ENCODE assay signal across 15 cellular contexts in the genomic region with DNA sequence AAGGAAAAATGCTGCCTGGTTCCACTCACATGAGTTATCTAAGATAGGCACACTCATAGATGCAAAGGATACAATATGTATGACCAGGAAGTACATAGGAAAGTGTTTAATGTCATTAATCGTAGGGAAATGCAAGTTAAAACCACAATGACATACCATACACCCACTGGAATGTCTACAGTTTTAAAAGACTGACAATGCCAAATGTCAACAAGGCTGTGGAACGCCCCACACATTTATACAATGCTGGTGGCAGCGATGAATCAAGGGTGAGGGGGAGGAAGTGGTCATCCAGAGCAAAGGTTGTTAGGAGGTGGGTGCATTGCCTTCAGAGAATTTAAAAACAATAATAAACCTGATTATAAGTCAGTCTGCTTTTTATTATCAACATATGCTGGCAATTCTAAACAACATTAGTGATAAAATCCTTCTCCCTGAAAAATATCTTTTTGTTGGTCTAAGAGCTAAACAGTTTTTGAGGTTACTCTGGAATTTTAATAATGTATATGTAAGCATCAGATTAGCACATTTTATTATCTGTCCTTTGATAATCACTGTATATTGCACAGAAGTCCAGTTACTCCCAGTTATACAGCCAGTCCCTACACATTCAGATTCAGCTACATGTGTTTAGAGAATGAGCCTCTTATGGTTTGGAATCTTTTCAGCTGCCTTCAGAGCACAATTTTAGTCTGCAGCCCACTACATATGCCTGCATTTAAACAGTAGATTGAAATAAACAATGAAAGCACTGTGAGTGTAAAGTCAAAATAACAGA.
DNase-seq lines count a peak whose midpoint lies in the region; ATAC-seq and TF ChIP-seq lines count a peak whose summit lies in the region.
"Had no signal": no experiment of that assay in that cellular context is flagged by ENCODE, and none has a peak within 500 bp of the region (broad histone marks: within the 10 kb centered on the region; RNA-seq: fewer than 3 reads in every experiment).

No MANE protein-coding gene starts in this region.

- no peaks in the 10 kb centered on the region for H3K79me2 ChIP-seq in PC-9 (ENCODE audit: low read depth)
- H3K79me2 ChIP-seq in osteoblast (ENCODE audit: insufficient read depth, low read length) = no peaks in the 10 kb centered on the region
- H3K79me2 ChIP-seq in H9 (ENCODE audit: insufficient read depth, low read length) = no peaks in the 10 kb centered on the region

- no peak overlapping the region for H4K5ac ChIP-seq in H9 (ENCODE audit: insufficient read length, low read depth, low read length)

- H2BK5ac ChIP-seq in H9 (ENCODE audit: insufficient read length, low read length) = no peak overlapping the region

- no peak overlapping the region for H3K14ac ChIP-seq in H9 (ENCODE audit: insufficient read depth, low read length)

- H4K20me1 ChIP-seq in PC-9 (ENCODE audit: insufficient read depth) (no peaks in the 10 kb centered on the region), osteoblast (ENCODE audit: insufficient read depth, low read length) (no peaks in the 10 kb centered on the region), H9 (ENCODE audit: control insufficient read depth, insufficient read depth, insufficient read length) (no peaks in the 10 kb centered on the region)

- H3K9me2 ChIP-seq in PC-9 (ENCODE audit: insufficient read depth) = no peaks in the 10 kb centered on the region

- no peak overlapping the region for H4K8ac ChIP-seq in H9 (replicated peaks; ENCODE audit: insufficient read length, low read depth, low read length)

- POLR2A ChIA-PET in PC-9 (lab: Charles Lee; ENCODE audit: unreplicated experiment) = interaction anchor here (0.5 kb wide), 1 partner anchor 142 kb away, joined by 7 read pairs; no protein-coding TSS in a partner anchor

- H2BK120ac ChIP-seq in H9 (ENCODE audit: low read depth, low read length, poor library complexity, severe bottlenecking) = no peak overlapping the region

- H3K36me3 Mint-ChIP-seq in H9 (ENCODE audit: insufficient read depth in 1 of 3, low read depth in 3 of 3) = no peaks in the 10 kb centered on the region
- H3K36me3 Mint-ChIP-seq: activated CD4-positive, alpha-beta memory T cell treated with anti-CD3 and anti-CD28 coated beads for 36 hours; activated naive CD8-positive, alpha-beta T cell had no signal

- no peak overlapping the region for H3K9ac ChIP-seq in H9 (ENCODE audit: extremely low read depth, insufficient read length, low read length)

- DNase-seq in GM04504 (ENCODE audit: low read depth) (peak; percentile 56), PC-9 (peak; percentile 70 to 98), dermis microvascular lymphatic vessel endothelial cell (ENCODE audit: low read depth in 2 of 2) (peak; percentile 10 to 26), osteoblast (ENCODE audit: insufficient read length, low spot score, missing footprints) (no peak), Kasumi-1 (lab: John Stamatoyannopoulos, UW) (no peak), Peyer's patch (no peak), H9 (no peak)
- DNase-seq: activated CD4-positive, alpha-beta memory T cell treated with anti-CD3 and anti-CD28 coated beads for 36 hours; NCI-H2171 treated with DMSO at 0.1 percent for 48 hours; SIG-M5 had no signal

- no peak overlapping the region for H2BK15ac ChIP-seq in H9 (ENCODE audit: low read depth, low read length)

- TF ChIP-seq POLR2A in Peyer's patch (IDR thresholded peaks at IDR 0.05) = no peak

- H3K4me1 ChIP-seq in PC-9 (replicated peaks; ENCODE audit: insufficient read depth) = peaks cover 52% of the 10 kb centered on the region
- peaks cover 26% of the 10 kb centered on the region for H3K4me1 ChIP-seq in osteoblast (ENCODE audit: insufficient read depth, low read length)
- no peaks in the 10 kb centered on the region for H3K4me1 ChIP-seq in Peyer's patch
- no peaks in the 10 kb centered on the region for H3K4me1 ChIP-seq in H9 (ENCODE audit: insufficient read depth, low read length)
- H3K4me1 ChIP-seq: esophagus muscularis mucosa, right atrium auricular region had no signal

- H3K27me3 ChIP-seq in PC-9 (ENCODE audit: insufficient read depth, low read depth) = no peaks in the 10 kb centered on the region
- H3K27me3 ChIP-seq in osteoblast (ENCODE audit: insufficient read depth, low read length) = no peaks in the 10 kb centered on the region
- H3K27me3 ChIP-seq in Peyer's patch = no peaks in the 10 kb centered on the region
- H3K27me3 ChIP-seq in H9 (ENCODE audit: insufficient read depth, low read length) = no peaks in the 10 kb centered on the region
- H3K27me3 ChIP-seq: esophagus muscularis mucosa, right atrium auricular region had no signal

- no peak overlapping the region for H2BK12ac ChIP-seq in H9 (ENCODE audit: insufficient read length, low read depth, low read length)

- no peak for TF ChIP-seq CTCF in PC-9 (conservative IDR thresholded peaks at IDR 0.05)
- TF ChIP-seq CTCF in osteoblast (IDR thresholded peaks at IDR 0.05; ENCODE audit: extremely low read depth, low read depth, low read length) = no peak
- TF ChIP-seq CTCF in Peyer's patch (IDR thresholded peaks at IDR 0.05) = no peak
- TF ChIP-seq CTCF in H9 (conservative IDR thresholded peaks at IDR 0.05) = no peak

- no peak overlapping the region for H2BK20ac ChIP-seq in H9 (ENCODE audit: low read depth, low read length, poor library complexity, severe bottlenecking)

- H3K4me3 Mint-ChIP-seq in H9 = no peak overlapping the region
- H3K4me3 Mint-ChIP-seq: activated CD4-positive, alpha-beta memory T cell treated with anti-CD3 and anti-CD28 coated beads for 36 hours; activated naive CD8-positive, alpha-beta T cell had no signal

- no peak overlapping the region for H3K18ac ChIP-seq in H9 (ENCODE audit: insufficient read length, low read depth, low read length)

- H3K27me3 Mint-ChIP-seq in H9 (ENCODE audit: low read depth) = no peaks in the 10 kb centered on the region

- BruUV-seq in PC-9 (replicated peaks; lab: Mats Ljungman, UMichigan) = no TSS peak

- H3K4ac ChIP-seq in H9 (ENCODE audit: low read depth, low read length) = no peak overlapping the region

- WGBS in H9 (ENCODE audit: extremely low coverage, insufficient read length, low lambda C conversion rate) = no CpG with 5 or more reads among the region's 3 CpGs

- H3K9me3 ChIP-seq in PC-9 (ENCODE audit: insufficient read depth, low read depth) (peaks cover 9% of the 10 kb centered on the region; the same call in 1 of the 2 replicates), osteoblast (ENCODE audit: low read depth, low read length) (no peaks in the 10 kb centered on the region), Peyer's patch (no peaks in the 10 kb centered on the region), H9 (ENCODE audit: control insufficient read depth, low read depth, low read length) (no peaks in the 10 kb centered on the region)
- H3K9me3 ChIP-seq: esophagus muscularis mucosa, right atrium auricular region had no signal

- H4K91ac ChIP-seq in H9 (ENCODE audit: insufficient read length, low read depth, low read length) = no peak overlapping the region

- H3K4me2 ChIP-seq in PC-9 (peak overlapping the region; percentile 64), osteoblast (ENCODE audit: insufficient read depth, low read length) (peak overlapping the region; percentile 42), H9 (ENCODE audit: insufficient read depth, insufficient read length, low read length) (no peak overlapping the region)

- H2AK5ac ChIP-seq in H9 (ENCODE audit: insufficient read length, low read length) = no peak overlapping the region

- CTCF ChIA-PET in PC-9 (lab: Charles Lee) = no interaction called here

- H3K4me3 ChIP-seq in PC-9 (no peak overlapping the region), osteoblast (ENCODE audit: insufficient read depth, low read length) (no peak overlapping the region), Peyer's patch (no peak overlapping the region)
- H3K4me3 ChIP-seq: esophagus muscularis mucosa, right atrium auricular region had no signal

- no peak overlapping the region for H3K56ac ChIP-seq in H9 (ENCODE audit: insufficient read length, low read depth, low read length)

- no peaks in the 10 kb centered on the region for H3K23me2 ChIP-seq in H9 (ENCODE audit: insufficient read length, low read depth, low read length, poor library complexity, severe bottlenecking)

- no peak overlapping the region for H3K27ac Mint-ChIP-seq in H9
- H3K27ac Mint-ChIP-seq: activated CD4-positive, alpha-beta memory T cell treated with anti-CD3 and anti-CD28 coated beads for 36 hours; activated naive CD8-positive, alpha-beta T cell had no signal

- no peak overlapping the region for H3T11ph ChIP-seq in H9 (ENCODE audit: low read length)

- no peak overlapping the region for H2AFZ ChIP-seq in PC-9
- no peak overlapping the region for H2AFZ ChIP-seq in osteoblast (ENCODE audit: low read length)
- no peak overlapping the region for H2AFZ ChIP-seq in H9 (ENCODE audit: low read length)

- H3F3A ChIP-seq in PC-9 (ENCODE audit: insufficient read depth, low read depth) = peaks cover 37% of the 10 kb centered on the region

- no peaks in the 10 kb centered on the region for H3K79me1 ChIP-seq in H9 (ENCODE audit: insufficient read depth, low read depth, low read length, poor library complexity, severe bottlenecking)

- H3K4me1 Mint-ChIP-seq in H9 = no peaks in the 10 kb centered on the region

- ATAC-seq in GM18519 (IDR thresholded peaks at IDR 0.05; ENCODE audit: low FRiP score, unreplicated experiment) = no peak

- H3K36me3 ChIP-seq in PC-9 (ENCODE audit: low read depth) (no peaks in the 10 kb centered on the region), osteoblast (ENCODE audit: insufficient read depth, low read length) (no peaks in the 10 kb centered on the region), Peyer's patch (no peaks in the 10 kb centered on the region)
- H3K36me3 ChIP-seq: esophagus muscularis mucosa, right atrium auricular region had no signal

- intact Hi-C loops in PC-9 (cut with micrococcal nuclease; ENCODE audit: unreplicated experiment) = loop anchor here (1.0 to 5.0 kb wide), 5 partner anchors 178 to 578 kb away; a partner anchor contains a TSS

- H3K23ac ChIP-seq in H9 (ENCODE audit: insufficient read length, low read depth, low read length) = no peak overlapping the region

- peak overlapping the region; percentile 79 for H3K27ac ChIP-seq in PC-9
- H3K27ac ChIP-seq in osteoblast (ENCODE audit: low read depth, low read length) = peak overlapping the region; percentile 64
- H3K27ac ChIP-seq in Peyer's patch = no peak overlapping the region
- H3K27ac ChIP-seq in H9 (ENCODE audit: insufficient read length, low read depth, low read length) = no peak overlapping the region
- H3K27ac ChIP-seq: esophagus muscularis mucosa, HL-60, right atrium auricular region had no signal

- no peaks in the 10 kb centered on the region for H3K9me3 Mint-ChIP-seq in H9
- H3K9me3 Mint-ChIP-seq: activated CD4-positive, alpha-beta memory T cell treated with anti-CD3 and anti-CD28 coated beads for 36 hours had no signal

Comparison
In these comparisons a context has a peak if more than half of its experiments do, and no peak if none do; other contexts are left out.
1. DNase-seq: peak in GM04504 (single experiment), PC-9 (2 of 2) and dermis microvascular lymphatic vessel endothelial cell (2 of 2); none in osteoblast (single experiment), Kasumi-1 (0 of 2), Peyer's patch (0 of 3) and H9 (single experiment).
2. H3K27ac ChIP-seq: peak in PC-9 (single experiment) and osteoblast (single experiment); none in Peyer's patch (0 of 4) and H9 (single experiment).